In genomic region chr7:144709066-144709465, GRCh38 we compare ENCODE assay signal across 20 cellular contexts.
A peak's percentile ranks its signal among the peaks of the same experiment; 100 is the strongest.
DNase-seq lines count a peak whose midpoint lies in the region; ATAC-seq, FAIRE-seq and TF ChIP-seq lines count a peak whose summit lies in the region.
"Had no signal": no experiment of that assay in that cellular context is flagged by ENCODE, and none has a peak within 500 bp of the region (broad histone marks: within the 10 kb centered on the region; RNA-seq: fewer than 3 reads in every experiment).

No MANE protein-coding gene starts in this region.

- H3K27ac Mint-ChIP-seq in activated CD8-positive, alpha-beta memory T cell treated with anti-CD3 and anti-CD28 coated beads, Interleukin-2, amount 10 ng/mL, durations not matched to agents 7 days and 5 days = no peak overlapping the region
- H3K27ac Mint-ChIP-seq: B cell; CD4-positive, CD25-positive, alpha-beta regulatory T cell; CD8-positive, alpha-beta T cell; HFFc6 had no signal

- H3K4me1 ChIP-seq in foreskin keratinocyte = peaks cover 7% of the 10 kb centered on the region
- H3K4me1 ChIP-seq: Caco-2 had no signal

- no peak overlapping the region for H3K4me3 ChIP-seq in bronchial epithelial cell (ENCODE audit: low read depth, low read length)
- H3K4me3 ChIP-seq: BLaER1, HAP-1 had no signal

- no peaks in the 10 kb centered on the region for H3K36me3 ChIP-seq in bronchial epithelial cell (ENCODE audit: control insufficient read depth, insufficient read depth, low read length)
- H3K36me3 ChIP-seq: BLaER1, HAP-1 had no signal

- DNase-seq in RCC 7860 (ENCODE audit: low spot score) (no peak), bronchial epithelial cell (ENCODE audit: low read depth) (peak; percentile 54), foreskin keratinocyte (peak; percentile 34 to 70)
- DNase-seq in activated CD8-positive, alpha-beta memory T cell treated with anti-CD3 and anti-CD28 coated beads, Interleukin-2, amount 10 ng/mL, durations not matched to agents 7 days and 5 days = no peak
- no peak for DNase-seq in activated CD4-positive, alpha-beta T cell treated with anti-CD3 and anti-CD28 coated beads, Interleukin-2, amount 50 U/mL, for 48 hours
- no peak for DNase-seq in activated CD8-positive, alpha-beta memory T cell treated with anti-CD3 and anti-CD28 coated beads for 24 hours
- DNase-seq: Caco-2; CD4-positive, CD25-positive, alpha-beta regulatory T cell; CD8-positive, alpha-beta T cell; DMS153; DND-41; GOT3; HFFc6 had no signal

- peak; percentile 91 for ATAC-seq in foreskin keratinocyte
- ATAC-seq in activated CD8-positive, alpha-beta memory T cell treated with anti-CD3 and anti-CD28 coated beads, Interleukin-2, amount 10 ng/mL, durations not matched to agents 7 days and 5 days = no peak
- ATAC-seq: CD8-positive, alpha-beta T cell had no signal

- H3K4me1 Mint-ChIP-seq in activated CD8-positive, alpha-beta memory T cell treated with anti-CD3 and anti-CD28 coated beads, Interleukin-2, amount 10 ng/mL, durations not matched to agents 7 days and 5 days = no peaks in the 10 kb centered on the region
- H3K4me1 Mint-ChIP-seq: B cell had no signal

- peak; percentile 56 for FAIRE-seq in RCC 7860 (lab: Jason Lieb, UNC)
- no peak for FAIRE-seq in bronchial epithelial cell (lab: Jason Lieb, UNC)
- FAIRE-seq: G401.6, GM12892, H54 had no signal

- H3K27ac ChIP-seq in foreskin keratinocyte = no peak overlapping the region
- H3K27ac ChIP-seq: BLaER1, C4-2B had no signal

- CTCF ChIA-PET in activated CD8-positive, alpha-beta memory T cell treated with anti-CD3 and anti-CD28 coated beads, Interleukin-2, amount 10 ng/mL, durations not matched to agents 7 days and 5 days (lab: Charles Lee) = no interaction called here

- H3K9me3 Mint-ChIP-seq in activated CD8-positive, alpha-beta memory T cell treated with anti-CD3 and anti-CD28 coated beads, Interleukin-2, amount 10 ng/mL, durations not matched to agents 7 days and 5 days (ENCODE audit: low read depth) = peaks cover 3% of the 10 kb centered on the region
- H3K9me3 Mint-ChIP-seq: CD8-positive, alpha-beta T cell had no signal

- no peaks in the 10 kb centered on the region for H3K27me3 Mint-ChIP-seq in activated CD8-positive, alpha-beta memory T cell treated with anti-CD3 and anti-CD28 coated beads, Interleukin-2, amount 10 ng/mL, durations not matched to agents 7 days and 5 days
- H3K27me3 Mint-ChIP-seq: B cell; CD4-positive, CD25-positive, alpha-beta regulatory T cell had no signal

- TF ChIP-seq CTCF in bronchial epithelial cell (IDR thresholded peaks at IDR 0.05; ENCODE audit: insufficient read depth, low read length, severe bottlenecking) (no peak), foreskin keratinocyte (conservative IDR thresholded peaks at IDR 0.05) (no peak)

- H3K27me3 ChIP-seq in bronchial epithelial cell (ENCODE audit: control insufficient read depth, insufficient read depth, low read length) (no peaks in the 10 kb centered on the region), foreskin keratinocyte (no peaks in the 10 kb centered on the region)
- H3K27me3 ChIP-seq: BLaER1 had no signal

- peaks cover 2% of the 10 kb centered on the region for H3K36me3 Mint-ChIP-seq in activated CD8-positive, alpha-beta memory T cell treated with anti-CD3 and anti-CD28 coated beads, Interleukin-2, amount 10 ng/mL, durations not matched to agents 7 days and 5 days

- H3K4me3 Mint-ChIP-seq in activated CD8-positive, alpha-beta memory T cell treated with anti-CD3 and anti-CD28 coated beads, Interleukin-2, amount 10 ng/mL, durations not matched to agents 7 days and 5 days = no peak overlapping the region
- H3K4me3 Mint-ChIP-seq: B cell; CD4-positive, CD25-positive, alpha-beta regulatory T cell; CD8-positive, alpha-beta T cell; HFFc6 had no signal

Comparison
In these comparisons a context has a peak if more than half of its experiments do, and no peak if none do; other contexts are left out.
1. DNase-seq: peak in bronchial epithelial cell (single experiment) and foreskin keratinocyte (2 of 2); none in RCC 7860 (single experiment), activated CD8-positive, alpha-beta memory T cell treated with anti-CD3 and anti-CD28 coated beads, Interleukin-2, amount 10 ng/mL, durations not matched to agents 7 days and 5 days (single experiment), activated CD4-positive, alpha-beta T cell treated with anti-CD3 and anti-CD28 coated beads, Interleukin-2, amount 50 U/mL, for 48 hours (0 of 2) and activated CD8-positive, alpha-beta memory T cell treated with anti-CD3 and anti-CD28 coated beads for 24 hours (single experiment).